ENCODE assay signal across 8 cellular contexts in the genomic region with DNA sequence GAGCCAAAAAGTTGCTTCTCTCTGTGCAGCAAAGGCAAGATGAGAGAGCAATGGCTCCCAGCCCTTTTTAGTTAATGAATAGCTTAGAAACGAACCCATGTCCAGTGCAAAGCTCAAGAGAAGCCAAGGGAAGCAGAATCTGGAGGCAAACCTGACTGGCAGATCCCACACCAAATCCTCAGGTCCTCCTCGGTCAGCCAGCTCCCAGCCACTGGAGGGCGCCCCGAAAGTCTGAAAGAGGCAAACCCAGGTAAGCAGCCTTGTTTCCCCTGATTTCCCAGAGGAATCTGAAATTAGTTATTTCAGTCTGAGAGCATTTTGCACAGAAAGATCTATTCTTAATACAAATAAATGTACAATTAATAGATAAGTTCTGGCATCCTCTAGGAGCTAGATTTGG.
DNase-seq lines count a peak whose midpoint lies in the region; ATAC-seq, FAIRE-seq and TF ChIP-seq lines count a peak whose summit lies in the region.

No MANE protein-coding gene starts in this region.

- H3K27ac Mint-ChIP-seq in activated naive CD8-positive, alpha-beta T cell treated with anti-CD3 and anti-CD28 coated beads for 36 hours = no peak overlapping the region

- no peak overlapping the region for H3K4me3 Mint-ChIP-seq in activated naive CD8-positive, alpha-beta T cell treated with anti-CD3 and anti-CD28 coated beads for 36 hours

- DNase-seq in AG09319 (ENCODE audit: extremely low read depth, low read depth) = no peak
- DNase-seq in GM20000 (ENCODE audit: low spot score) = no peak
- peak; percentile 1 for DNase-seq in activated naive CD8-positive, alpha-beta T cell treated with anti-CD3 and anti-CD28 coated beads for 36 hours
- DNase-seq in left kidney (ENCODE audit: low read depth, low spot score) = peak; percentile 59
- DNase-seq in GM19239 (ENCODE audit: insufficient read length, low spot score) = no peak

- H3K9me3 Mint-ChIP-seq in activated naive CD8-positive, alpha-beta T cell treated with anti-CD3 and anti-CD28 coated beads for 36 hours = no peaks in the 10 kb centered on the region

- no peaks in the 10 kb centered on the region for H3K4me1 Mint-ChIP-seq in activated naive CD8-positive, alpha-beta T cell treated with anti-CD3 and anti-CD28 coated beads for 36 hours

- ATAC-seq in GM19467 (IDR thresholded peaks at IDR 0.05; ENCODE audit: unreplicated experiment) = no peak
- no peak for ATAC-seq in HG03280 (IDR thresholded peaks at IDR 0.05; ENCODE audit: unreplicated experiment)
- ATAC-seq in HG03442 (IDR thresholded peaks at IDR 0.05; ENCODE audit: unreplicated experiment) = no peak

- no peaks in the 10 kb centered on the region for H3K27me3 Mint-ChIP-seq in activated naive CD8-positive, alpha-beta T cell treated with anti-CD3 and anti-CD28 coated beads for 36 hours

- H3K36me3 Mint-ChIP-seq in activated naive CD8-positive, alpha-beta T cell treated with anti-CD3 and anti-CD28 coated beads for 36 hours = no peaks in the 10 kb centered on the region

- FAIRE-seq in GM19239 (lab: Jason Lieb, UNC) = no peak

- TF ChIP-seq CTCF in AG09319 (IDR thresholded peaks at IDR 0.05; ENCODE audit: low read depth, low read length) (peak; percentile 42), GM20000 (IDR thresholded peaks at IDR 0.05; ENCODE audit: extremely low read depth, missing control alignments) (peak; percentile 42)

Comparison
In these comparisons a context has a peak if more than half of its experiments do, and no peak if none do; other contexts are left out.
1. DNase-seq: peak in activated naive CD8-positive, alpha-beta T cell treated with anti-CD3 and anti-CD28 coated beads for 36 hours (single experiment) and left kidney (single experiment); none in AG09319 (single experiment), GM20000 (single experiment) and GM19239 (single experiment).